Comparison of ENCODE assay signal across 16 cellular contexts in the genomic region with DNA sequence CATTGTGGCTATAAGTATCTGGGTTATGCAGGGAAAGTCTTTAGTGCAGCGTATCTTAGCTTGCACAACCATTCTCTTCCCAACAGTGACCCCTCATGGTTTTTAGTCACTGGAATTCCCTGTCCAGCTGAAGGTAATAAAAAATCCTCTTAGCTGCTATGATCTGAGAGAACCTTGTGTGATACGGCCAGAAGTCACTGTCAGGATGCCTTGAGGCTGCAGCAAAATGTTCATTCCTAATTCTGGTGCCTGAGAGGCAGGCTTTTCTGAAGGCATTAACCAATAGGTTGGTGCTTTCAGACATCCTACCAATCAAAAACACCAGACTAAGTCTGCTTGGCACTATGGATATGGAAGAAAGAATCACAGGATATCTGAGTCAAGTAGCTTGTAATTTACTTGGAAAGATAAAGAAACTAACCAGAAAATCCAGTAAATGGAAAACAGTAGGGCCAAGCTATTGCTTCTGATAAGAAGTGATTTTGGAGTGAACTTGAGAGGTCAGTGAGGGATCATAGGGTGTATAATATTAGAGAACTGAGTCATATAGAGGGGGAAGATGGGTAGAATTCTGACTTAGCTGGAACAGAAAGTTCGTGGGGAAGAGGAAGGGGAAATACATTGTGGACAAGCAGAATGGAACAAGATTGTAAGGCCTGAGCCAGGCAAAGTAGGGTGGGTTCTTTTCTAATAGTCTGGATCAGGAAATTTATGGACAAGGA.
DNase-seq lines count a peak whose midpoint lies in the region; ATAC-seq and TF ChIP-seq lines count a peak whose summit lies in the region.
"Had no signal": no experiment of that assay in that cellular context is flagged by ENCODE, and none has a peak within 500 bp of the region (broad histone marks: within the 10 kb centered on the region; RNA-seq: fewer than 3 reads in every experiment).

No MANE protein-coding gene starts in this region.

- no peak for ATAC-seq in HG03442 (IDR thresholded peaks at IDR 0.05; ENCODE audit: unreplicated experiment)
- ATAC-seq in GM21526 (IDR thresholded peaks at IDR 0.05; ENCODE audit: low FRiP score, unreplicated experiment), result no peak
- ATAC-seq in activated T-cell treated with anti-CD3 and anti-CD28 coated beads, Interleukin-2, amount 50 U/mL, for 72 hours (replicated peaks in 1 of 2), result no peak

- no peak overlapping the region for H3K4me2 ChIP-seq in Karpas-422 (ENCODE audit: low read depth, low read length, poor library complexity, severe bottlenecking)

- H3K27me3 ChIP-seq in Karpas-422 (ENCODE audit: low read length), result no peaks in the 10 kb centered on the region; the same call in 1 of the 2 replicates
- no peaks in the 10 kb centered on the region for H3K27me3 ChIP-seq in adipocyte (replicated peaks; ENCODE audit: control insufficient read depth, insufficient read depth, low read length)
- H3K27me3 ChIP-seq in cardiac muscle cell, result no peaks in the 10 kb centered on the region

- H3K79me2 ChIP-seq in Karpas-422 (ENCODE audit: low read length), result no peaks in the 10 kb centered on the region

- no peaks in the 10 kb centered on the region for H3K36me3 Mint-ChIP-seq in activated CD4-positive, alpha-beta memory T cell treated with anti-CD3 and anti-CD28 coated beads, Interleukin-2, amount 10 ng/mL, durations not matched to agents 7 days and 5 days (ENCODE audit: low read depth)
- no peaks in the 10 kb centered on the region for H3K36me3 Mint-ChIP-seq in activated T-cell treated with anti-CD3 and anti-CD28 coated beads, Interleukin-2, amount 50 U/mL, for 72 hours (ENCODE audit: insufficient read depth in 2 of 2)

- peaks cover 6% of the 10 kb centered on the region for H3K4me1 Mint-ChIP-seq in activated CD4-positive, alpha-beta memory T cell treated with anti-CD3 and anti-CD28 coated beads, Interleukin-2, amount 10 ng/mL, durations not matched to agents 7 days and 5 days
- peaks cover 7% of the 10 kb centered on the region for H3K4me1 Mint-ChIP-seq in activated T-cell treated with anti-CD3 and anti-CD28 coated beads, Interleukin-2, amount 50 U/mL, for 72 hours (ENCODE audit: low read depth)

- CTCF ChIA-PET in activated CD4-positive, alpha-beta memory T cell treated with anti-CD3 and anti-CD28 coated beads, Interleukin-2, amount 10 ng/mL, durations not matched to agents 7 days and 5 days (lab: Charles Lee), result no interaction called here

- H3K36me3 ChIP-seq in Karpas-422 (ENCODE audit: insufficient read depth, low read length) (no peaks in the 10 kb centered on the region), adipocyte (ENCODE audit: control insufficient read depth, insufficient read depth, low read length, severe bottlenecking) (no peaks in the 10 kb centered on the region), cardiac muscle cell (no peaks in the 10 kb centered on the region)

- H3K27ac ChIP-seq in Karpas-422 (ENCODE audit: low read length) (no peak overlapping the region), cardiac muscle cell (no peak overlapping the region)

- no peaks in the 10 kb centered on the region for H4K20me1 ChIP-seq in Karpas-422 (ENCODE audit: insufficient read depth, low read depth, low read length)

- no peak overlapping the region for H2AFZ ChIP-seq in Karpas-422 (ENCODE audit: low read length)

- H3K27ac Mint-ChIP-seq in activated CD4-positive, alpha-beta memory T cell treated with anti-CD3 and anti-CD28 coated beads, Interleukin-2, amount 10 ng/mL, durations not matched to agents 7 days and 5 days, result no peak overlapping the region
- no peak overlapping the region for H3K27ac Mint-ChIP-seq in activated T-cell treated with anti-CD3 and anti-CD28 coated beads, Interleukin-2, amount 50 U/mL, for 72 hours
- H3K27ac Mint-ChIP-seq: dendritic cell treated with granulocyte-macrophage colony-stimulating factor and Interleukin-4, amounts not matched to agents 40 ng/mL and 50 ng/mL, for 4 days had no signal

- no peaks in the 10 kb centered on the region for H3K9me2 ChIP-seq in Karpas-422 (replicated peaks; ENCODE audit: insufficient read depth, low read length)

- POLR2A ChIA-PET in activated CD4-positive, alpha-beta memory T cell treated with anti-CD3 and anti-CD28 coated beads, Interleukin-2, amount 10 ng/mL, durations not matched to agents 7 days and 5 days (lab: Charles Lee), result no interaction called here

- peaks cover 11% of the 10 kb centered on the region for H3K27me3 Mint-ChIP-seq in activated CD4-positive, alpha-beta memory T cell treated with anti-CD3 and anti-CD28 coated beads, Interleukin-2, amount 10 ng/mL, durations not matched to agents 7 days and 5 days
- H3K27me3 Mint-ChIP-seq in activated T-cell treated with anti-CD3 and anti-CD28 coated beads, Interleukin-2, amount 50 U/mL, for 72 hours (ENCODE audit: low read depth), result peaks cover 18% of the 10 kb centered on the region
- H3K27me3 Mint-ChIP-seq: dendritic cell treated with granulocyte-macrophage colony-stimulating factor and Interleukin-4, amounts not matched to agents 40 ng/mL and 50 ng/mL, for 4 days had no signal

- DNase-seq in Karpas-422 (peak; percentile 48), adipocyte (ENCODE audit: low read depth) (peak; percentile 75), cardiac muscle cell (ENCODE audit: low read depth in 1 of 2, low spot score in 1 of 2) (peak in 1 of 2 donors; percentile 48), retinal pigment epithelial cell (ENCODE audit: low read depth) (no peak)
- no peak for DNase-seq in activated CD4-positive, alpha-beta memory T cell treated with anti-CD3 and anti-CD28 coated beads, Interleukin-2, amount 10 ng/mL, durations not matched to agents 7 days and 5 days
- no peak for DNase-seq in activated T-cell treated with anti-CD3 and anti-CD28 coated beads, Interleukin-2, amount 50 U/mL, for 72 hours
- DNase-seq: activated CD4-positive, alpha-beta T cell treated with anti-CD3 and anti-CD28 coated beads for 48 hours; activated effector memory CD4-positive, alpha-beta T cell treated with anti-CD3 and anti-CD28 coated beads, Interleukin-2, amount 50 U/mL, for 16 hours; DMS153; H7; head of caudate nucleus; midbrain; NCI-H146 had no signal

- H3K9ac ChIP-seq in Karpas-422 (ENCODE audit: low read length), result no peak overlapping the region
- peak overlapping the region; percentile 36 for H3K9ac ChIP-seq in adipocyte (ENCODE audit: low read length)

- H3K4me3 ChIP-seq in Karpas-422 (ENCODE audit: low read length) (no peak overlapping the region), adipocyte (ENCODE audit: low read length) (no peak overlapping the region), cardiac muscle cell (no peak overlapping the region), retinal pigment epithelial cell (ENCODE audit: low read length) (no peak overlapping the region)

- no peaks in the 10 kb centered on the region for H3K9me3 Mint-ChIP-seq in activated CD4-positive, alpha-beta memory T cell treated with anti-CD3 and anti-CD28 coated beads, Interleukin-2, amount 10 ng/mL, durations not matched to agents 7 days and 5 days
- no peaks in the 10 kb centered on the region for H3K9me3 Mint-ChIP-seq in activated T-cell treated with anti-CD3 and anti-CD28 coated beads, Interleukin-2, amount 50 U/mL, for 72 hours
- H3K9me3 Mint-ChIP-seq: dendritic cell treated with granulocyte-macrophage colony-stimulating factor and Interleukin-4, amounts not matched to agents 40 ng/mL and 50 ng/mL, for 4 days had no signal

- H3K4me1 ChIP-seq in Karpas-422 (ENCODE audit: low read length) (peaks cover 7% of the 10 kb centered on the region), adipocyte (ENCODE audit: control insufficient read depth, insufficient read depth, low read length) (peaks cover 37% of the 10 kb centered on the region), cardiac muscle cell (ENCODE audit: low read depth) (no peaks in the 10 kb centered on the region)

- peak; percentile 24 for TF ChIP-seq CTCF in cardiac muscle cell (IDR thresholded peaks at IDR 0.05; ENCODE audit: low read depth, low read length)
- TF ChIP-seq CTCF in retinal pigment epithelial cell (conservative IDR thresholded peaks at IDR 0.05; ENCODE audit: low read depth, low read length), result peak; percentile 14

- no peaks in the 10 kb centered on the region for H3K9me3 ChIP-seq in Karpas-422 (ENCODE audit: low read length)
- no peaks in the 10 kb centered on the region for H3K9me3 ChIP-seq in adipocyte (ENCODE audit: control insufficient read depth, low read length)
- no peaks in the 10 kb centered on the region for H3K9me3 ChIP-seq in cardiac muscle cell (ENCODE audit: low read depth)

- H3K4me3 Mint-ChIP-seq in activated CD4-positive, alpha-beta memory T cell treated with anti-CD3 and anti-CD28 coated beads, Interleukin-2, amount 10 ng/mL, durations not matched to agents 7 days and 5 days, result no peak overlapping the region
- H3K4me3 Mint-ChIP-seq in activated T-cell treated with anti-CD3 and anti-CD28 coated beads, Interleukin-2, amount 50 U/mL, for 72 hours, result no peak overlapping the region
- H3K4me3 Mint-ChIP-seq: dendritic cell treated with granulocyte-macrophage colony-stimulating factor and Interleukin-4, amounts not matched to agents 40 ng/mL and 50 ng/mL, for 4 days had no signal

Comparison
In these comparisons a context has a peak if more than half of its experiments do, and no peak if none do; other contexts are left out.
1. DNase-seq: peak in Karpas-422 (single experiment) and adipocyte (single experiment); none in retinal pigment epithelial cell (single experiment), activated CD4-positive, alpha-beta memory T cell treated with anti-CD3 and anti-CD28 coated beads, Interleukin-2, amount 10 ng/mL, durations not matched to agents 7 days and 5 days (single experiment) and activated T-cell treated with anti-CD3 and anti-CD28 coated beads, Interleukin-2, amount 50 U/mL, for 72 hours (0 of 2).